8 cellular contexts compared by ENCODE assay signal in genomic region chr9:33506626-33507370, GRCh38. TPM values are rescaled to one million over a fixed set of nuclear protein-coding genes. Genes with fewer than 3 reads are reported as not detected.
DNase-seq lines count a peak whose midpoint lies in the region; FAIRE-seq and TF ChIP-seq lines count a peak whose summit lies in the region.
"Had no signal": no experiment of that assay in that cellular context is flagged by ENCODE, and none has a peak within 500 bp of the region (broad histone marks: within the 10 kb centered on the region; RNA-seq: fewer than 3 reads in every experiment).

No MANE protein-coding gene starts in this region.

- no peaks in the 10 kb centered on the region for H4K20me1 ChIP-seq in smooth muscle cell (ENCODE audit: low read depth)

- H3F3A ChIP-seq in smooth muscle cell (ENCODE audit: low read depth): peaks cover 3% of the 10 kb centered on the region

- peak overlapping the region; percentile 2 for H3K4me3 ChIP-seq in fibroblast of mammary gland (ENCODE audit: control insufficient read depth, low read depth, low read length)
- peak overlapping the region; percentile 4 for H3K4me3 ChIP-seq in smooth muscle cell

- H3K79me2 ChIP-seq in smooth muscle cell (ENCODE audit: low read depth): no peaks in the 10 kb centered on the region

- 31% methylated on average over 7 of the region's 7 CpGs for whole genome bisulfite sequencing in smooth muscle cell (ENCODE audit: low lambda C conversion rate)

- peak overlapping the region; percentile 91 for H3K27ac ChIP-seq in smooth muscle cell (ENCODE audit: low read depth)

- DNase-seq in GM18507 (ENCODE audit: extremely low spot score, insufficient read length, low read depth) (no peak), RKO (ENCODE audit: low spot score) (peak; percentile 82), fibroblast of mammary gland (ENCODE audit: low read depth) (peak; percentile 91), smooth muscle cell (lab: John Stamatoyannopoulos, UW; ENCODE audit: unreplicated experiment) (no peak), NCI-H510A treated with DMSO at 0.1 percent for 48 hours (lab: John Stamatoyannopoulos, UW) (no peak), ecto neural progenitor cell (ENCODE audit: low spot score) (no peak), NOMO-1 treated with dmso at 0.1 percent for 144 hours (lab: John Stamatoyannopoulos, UW; ENCODE audit: unreplicated experiment) (no peak)
- DNase-seq: activated CD8-positive, alpha-beta memory T cell treated with anti-CD3 and anti-CD28 coated beads, Interleukin-2, amount 50 U/mL, for 48 hours had no signal

- no peak for TF ChIP-seq CTCF in fibroblast of mammary gland (conservative IDR thresholded peaks at IDR 0.05; ENCODE audit: control insufficient read depth, insufficient read depth, low read depth, low read length)
- TF ChIP-seq CTCF in smooth muscle cell (IDR thresholded peaks at IDR 0.05; ENCODE audit: borderline replicate concordance, insufficient read depth, poor library complexity, severe bottlenecking): no peak

- peaks cover 5% of the 10 kb centered on the region for H3K4me1 ChIP-seq in smooth muscle cell (ENCODE audit: low read depth)

- peak overlapping the region; percentile 70 for H3K9ac ChIP-seq in smooth muscle cell (ENCODE audit: low read depth)

- H3K36me3 ChIP-seq in smooth muscle cell (ENCODE audit: low read depth): no peaks in the 10 kb centered on the region

- no peaks in the 10 kb centered on the region for H3K27me3 ChIP-seq in smooth muscle cell (ENCODE audit: low read depth)

- H3K4me2 ChIP-seq in smooth muscle cell: peak overlapping the region; percentile 75

- H3K9me3 ChIP-seq in smooth muscle cell (replicated peaks; ENCODE audit: low read depth): no peaks in the 10 kb centered on the region

- H2AFZ ChIP-seq in smooth muscle cell (ENCODE audit: low read depth): peak overlapping the region; percentile 68

- peak; percentile 64 for FAIRE-seq in GM18507 (lab: Jason Lieb, UNC)

RNA-seq across cellular contexts. Expression of gene ANKRD18B, which starts 17.3 kb away (rescaled TPM):
- total RNA-seq in smooth muscle cell: 0.04 and 0.27 TPM in 2 replicates
- 1.0 TPM in 1 of 2 replicates, not detected in the other for polyA plus RNA-seq in smooth muscle cell

RNA-seq across cellular contexts. Expression of gene NOL6, which starts 33.1 kb away (rescaled TPM):
- 14.0 and 23.0 TPM in 2 replicates for total RNA-seq in smooth muscle cell
- 19.8 and 23.4 TPM in 2 replicates for polyA plus RNA-seq in smooth muscle cell

RNA-seq across cellular contexts. Expression of gene AQP3, which starts 59.4 kb away (rescaled TPM):
- 20.9 and 33.3 TPM in 2 replicates for total RNA-seq in smooth muscle cell
- polyA plus RNA-seq in smooth muscle cell: 29.3 and 30.8 TPM in 2 replicates

Comparison
In these comparisons a context has a peak if more than half of its experiments do, and no peak if none do; other contexts are left out.
1. DNase-seq: peak in RKO (single experiment) and fibroblast of mammary gland (single experiment); none in GM18507 (single experiment), smooth muscle cell (single experiment), NCI-H510A treated with DMSO at 0.1 percent for 48 hours (single experiment), ecto neural progenitor cell (single experiment) and NOMO-1 treated with dmso at 0.1 percent for 144 hours (single experiment).